8 cellular contexts compared by ENCODE assay signal in the genomic region with DNA sequence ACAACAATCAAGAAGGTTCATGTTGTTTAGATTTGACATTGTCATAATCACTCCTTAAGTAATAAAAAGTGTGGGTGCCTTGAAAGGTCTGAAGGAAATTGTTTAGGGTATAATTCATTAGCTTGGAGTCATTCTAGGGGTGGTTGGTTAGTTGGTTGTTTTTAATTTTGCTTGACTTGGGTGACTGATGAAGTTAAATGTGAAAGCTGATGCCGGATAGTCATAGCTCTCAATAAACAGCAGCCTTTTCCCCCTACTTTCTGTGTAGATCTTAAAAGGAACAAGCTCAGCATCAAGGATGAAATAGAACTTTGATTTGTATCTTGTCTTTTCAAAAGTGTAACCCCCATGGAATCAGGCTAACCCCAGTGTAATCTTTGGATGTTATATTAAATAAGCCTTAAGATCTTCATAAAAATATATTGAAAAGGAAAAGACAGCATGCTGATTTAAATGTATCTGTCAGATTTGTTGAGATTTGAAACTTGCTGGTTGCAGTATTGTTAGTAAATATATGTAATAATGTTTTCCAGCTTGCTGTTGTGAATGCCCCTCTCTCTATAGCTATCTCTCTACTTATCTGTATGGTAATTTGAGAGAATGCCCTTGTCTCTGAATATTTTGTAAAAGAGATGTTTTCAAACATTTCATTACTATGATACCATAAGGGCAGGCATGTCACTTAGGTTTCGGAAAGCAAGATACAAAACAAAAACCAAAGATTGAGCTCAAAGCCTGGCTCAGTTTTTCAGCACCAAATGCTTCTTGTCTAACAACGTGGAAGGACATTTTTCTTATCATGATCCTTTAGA.
DNase-seq lines count a peak whose midpoint lies in the region; ATAC-seq and TF ChIP-seq lines count a peak whose summit lies in the region.

No MANE protein-coding gene starts in this region.

- H3K9me3 Mint-ChIP-seq in T-helper 2 cell treated with Interferon-gamma antibody and Interleukin-4, amounts not matched to agents 5 μg/mL and 100 μg/mL, for 36 hours, result no peaks in the 10 kb centered on the region

- H3K4me1 Mint-ChIP-seq in T-helper 2 cell treated with Interferon-gamma antibody and Interleukin-4, amounts not matched to agents 5 μg/mL and 100 μg/mL, for 36 hours (ENCODE audit: low read depth), result peaks cover 98% of the 10 kb centered on the region

- no peak for DNase-seq in T-helper 2 cell treated with Interferon-gamma antibody and Interleukin-4, amounts not matched to agents 5 μg/mL and 100 μg/mL, for 36 hours (ENCODE audit: low spot score)
- DNase-seq in fibroblast of the aortic adventitia (ENCODE audit: low read depth), result peak; percentile 46
- peak; percentile 47 for DNase-seq in renal cortical epithelial cell (ENCODE audit: low read depth)
- DNase-seq in NCI-H1694 (lab: John Stamatoyannopoulos, UW), result no peak
- no peak for DNase-seq in NCI-H1092 (lab: John Stamatoyannopoulos, UW)
- no peak for DNase-seq in NCI-H510A treated with DMSO at 0.1 percent for 48 hours (lab: John Stamatoyannopoulos, UW)

- no peaks in the 10 kb centered on the region for H3K27me3 Mint-ChIP-seq in T-helper 2 cell treated with Interferon-gamma antibody and Interleukin-4, amounts not matched to agents 5 μg/mL and 100 μg/mL, for 36 hours (ENCODE audit: low read depth)

- TF ChIP-seq CTCF in fibroblast of the aortic adventitia (IDR thresholded peaks at IDR 0.05; ENCODE audit: insufficient read depth, low read length), result no peak

- peaks cover 42% of the 10 kb centered on the region for H3K4me1 ChIP-seq in ES-I3 (ENCODE audit: insufficient read depth, low read length)

- no peaks in the 10 kb centered on the region for H3K36me3 ChIP-seq in ES-I3 (ENCODE audit: insufficient read depth, low read length)

- H3K4me3 ChIP-seq in fibroblast of the aortic adventitia (ENCODE audit: low read depth, low read length), result peak overlapping the region; percentile 89

- H3K27ac Mint-ChIP-seq in T-helper 2 cell treated with Interferon-gamma antibody and Interleukin-4, amounts not matched to agents 5 μg/mL and 100 μg/mL, for 36 hours, result peak overlapping the region; percentile 97

- H3K9ac ChIP-seq in ES-I3 (ENCODE audit: low read depth, low read length), result peak overlapping the region; percentile 14; the same call in 1 of the 2 replicates

- H3K36me3 Mint-ChIP-seq in T-helper 2 cell treated with Interferon-gamma antibody and Interleukin-4, amounts not matched to agents 5 μg/mL and 100 μg/mL, for 36 hours (ENCODE audit: low read depth), result peaks cover 54% of the 10 kb centered on the region

- no peak for ATAC-seq in GM21717 (IDR thresholded peaks at IDR 0.05; ENCODE audit: unreplicated experiment)

- H3K9me3 ChIP-seq in ES-I3 (ENCODE audit: control insufficient read depth, insufficient read depth, low read length), result no peaks in the 10 kb centered on the region

- H3K4me3 Mint-ChIP-seq in T-helper 2 cell treated with Interferon-gamma antibody and Interleukin-4, amounts not matched to agents 5 μg/mL and 100 μg/mL, for 36 hours, result peak overlapping the region; percentile 92

Comparison
In these comparisons a context has a peak if more than half of its experiments do, and no peak if none do; other contexts are left out.
1. DNase-seq: peak in fibroblast of the aortic adventitia (single experiment) and renal cortical epithelial cell (single experiment); none in T-helper 2 cell treated with Interferon-gamma antibody and Interleukin-4, amounts not matched to agents 5 μg/mL and 100 μg/mL, for 36 hours (single experiment), NCI-H1694 (single experiment), NCI-H1092 (single experiment) and NCI-H510A treated with DMSO at 0.1 percent for 48 hours (single experiment).